Comparison of ENCODE assay signal across 32 cellular contexts in genomic region chr3:140682586-140682985, GRCh38. TPM values are rescaled to one million over a fixed set of nuclear protein-coding genes. Genes with fewer than 3 reads are reported as not detected.
"Had no signal": no experiment of that assay in that cellular context is flagged by ENCODE, and none has a peak within 500 bp of the region (broad histone marks: within the 10 kb centered on the region; RNA-seq: fewer than 3 reads in every experiment).

No MANE protein-coding gene starts in this region.

- H3K27ac ChIP-seq: left ventricle myocardium inferior, parathyroid adenoma, psoas muscle, right lobe of liver, tibial nerve, vagina had no signal

- H3K9me3 ChIP-seq: left ventricle myocardium inferior, psoas muscle, right lobe of liver, tibial nerve, vagina had no signal

- H3K27me3 ChIP-seq: right lobe of liver, tibial nerve, vagina had no signal

- H3K4me1 ChIP-seq: left ventricle myocardium inferior, parathyroid adenoma, psoas muscle, right lobe of liver, tibial nerve, vagina had no signal

- ATAC-seq: natural killer cell; psoas muscle; right lobe of liver; stimulated activated memory B cell treated with anti-CD40 and anti-IgM and Interleukin-4, amounts not matched to agents 10 μg/mL and 1 μg/mL and 100 μg/mL, for 72 hours; stimulated activated naive CD8-positive, alpha-beta T cell treated with anti-CD3 and anti-CD28 coated beads, Interleukin-15, amount 100 ng/mL, for 72 hours had no signal

- H3K79me2 ChIP-seq: parathyroid adenoma had no signal

- H3K4me2 ChIP-seq: smooth muscle cell had no signal

- H3K36me3 ChIP-seq: left ventricle myocardium inferior, right lobe of liver, tibial nerve, vagina had no signal

- DNase-seq: hypothalamus; immature natural killer cell; kidney; left ventricle myocardium inferior; mesendoderm; naive B cell; natural killer cell; nephron progenitor cell; nucleus accumbens; psoas muscle; right lobe of liver; stimulated activated CD4-positive, alpha-beta T cell treated with anti-CD3 and anti-CD28 coated beads, Interleukin-1b, Interleukin-23, amount 100 ng/mL, for 48 hours; stimulated activated CD4-positive, alpha-beta T cell treated with anti-CD3 and anti-CD28 coated beads, Interleukin-2, amount 100 ng/mL, for 48 hours; stimulated activated CD4-positive, alpha-beta T cell treated with anti-CD3 and anti-CD28 coated beads, Interleukin-4, amount 100 ng/mL, for 4 hours; stimulated activated CD8-positive, alpha-beta memory T cell treated with anti-CD3 and anti-CD28 coated beads, Interleukin-4, amount 100 ng/mL, for 48 hours; stimulated activated naive CD4-positive, alpha-beta T cell treated with Interleukin-2 at 50 U/mL for 16 hours; stimulated activated naive CD8-positive, alpha-beta T cell treated with anti-CD3 and anti-CD28 coated beads, Interleukin-15, amount 100 ng/mL, for 72 hours; substantia nigra had no signal

- H3K4me3 ChIP-seq: left ventricle myocardium inferior, lung, psoas muscle, right lobe of liver, smooth muscle cell, tibial nerve, vagina had no signal

- H2AFZ ChIP-seq: parathyroid adenoma had no signal

RNA-seq across cellular contexts. Expression of gene TRIM42, which starts 4.7 kb away (rescaled TPM):
- total RNA-seq: kidney, left ventricle myocardium inferior, lower leg skin, lung, mesothelial cell of epicardium, mononuclear cell, natural killer cell, osteocyte, posterior vena cava, psoas muscle, right lobe of liver, skeletal muscle tissue, smooth muscle cell, temporal lobe, tibial nerve, urinary bladder, vagina had no signal
- polyA plus RNA-seq: immature natural killer cell, lung, smooth muscle cell, urinary bladder had no signal
